Comparison of ENCODE assay signal across 1 cellular context in the genomic region with DNA sequence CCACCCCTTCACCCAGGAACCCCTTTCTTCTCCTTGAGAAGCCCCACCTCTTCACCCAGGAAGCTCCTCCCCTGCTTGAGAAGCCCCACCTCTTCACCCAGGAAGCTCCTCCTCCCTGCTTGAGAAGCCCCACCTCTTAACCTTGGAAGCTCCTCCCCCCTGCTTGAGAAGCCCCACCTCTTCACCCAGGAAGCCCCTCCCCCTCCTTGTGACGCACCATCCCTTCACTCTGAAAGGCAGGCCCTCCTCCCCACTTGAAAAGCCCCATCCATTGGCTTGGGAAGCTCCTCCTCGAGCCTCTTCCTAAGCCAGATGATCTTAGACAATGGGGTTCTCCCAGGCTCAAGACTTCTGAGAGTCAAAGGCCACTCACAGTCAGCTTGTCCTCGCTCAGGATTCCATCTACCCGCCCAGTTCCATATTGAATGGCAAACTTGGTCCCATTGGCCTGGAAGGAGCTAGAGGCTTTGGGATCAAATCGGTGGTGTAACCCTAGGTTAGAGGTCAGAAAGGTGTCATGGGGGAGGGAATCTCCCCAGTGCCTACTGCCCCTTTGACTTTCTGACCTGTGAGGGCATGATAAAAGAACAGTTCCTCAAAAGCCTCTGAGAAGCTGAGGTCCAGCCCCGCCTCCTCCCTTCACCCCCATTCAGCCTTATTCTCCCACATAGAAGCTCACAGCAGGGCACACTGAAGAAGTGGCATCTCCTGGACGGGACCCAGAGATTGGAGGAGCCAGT.
TF ChIP-seq lines count a peak whose summit lies in the region.

No MANE protein-coding gene starts in this region.

TF ChIP-seq in K562, 482 proteins besides CTCF, POLR2A, EP300 and RAD21 (continued from another document):
- TF ChIP-seq, protein P1, sequence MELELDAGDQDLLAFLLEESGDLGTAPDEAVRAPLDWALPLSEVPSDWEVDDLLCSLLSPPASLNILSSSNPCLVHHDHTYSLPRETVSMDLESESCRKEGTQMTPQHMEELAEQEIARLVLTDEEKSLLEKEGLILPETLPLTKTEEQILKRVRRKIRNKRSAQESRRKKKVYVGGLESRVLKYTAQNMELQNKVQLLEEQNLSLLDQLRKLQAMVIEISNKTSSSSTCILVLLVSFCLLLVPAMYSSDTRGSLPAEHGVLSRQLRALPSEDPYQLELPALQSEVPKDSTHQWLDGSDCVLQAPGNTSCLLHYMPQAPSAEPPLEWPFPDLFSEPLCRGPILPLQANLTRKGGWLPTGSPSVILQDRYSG (tag; conservative IDR thresholded peaks at IDR 0.05; ENCODE audit: low read depth): 0 out of 2 replicates have a peak, but pooled peaks have one; percentile 37
- no peak for TF ChIP-seq ZNF589 (CRISPR knock-in tag; IDR thresholded peaks at IDR 0.05; ENCODE audit: low read depth)
- TF ChIP-seq, protein P2, sequence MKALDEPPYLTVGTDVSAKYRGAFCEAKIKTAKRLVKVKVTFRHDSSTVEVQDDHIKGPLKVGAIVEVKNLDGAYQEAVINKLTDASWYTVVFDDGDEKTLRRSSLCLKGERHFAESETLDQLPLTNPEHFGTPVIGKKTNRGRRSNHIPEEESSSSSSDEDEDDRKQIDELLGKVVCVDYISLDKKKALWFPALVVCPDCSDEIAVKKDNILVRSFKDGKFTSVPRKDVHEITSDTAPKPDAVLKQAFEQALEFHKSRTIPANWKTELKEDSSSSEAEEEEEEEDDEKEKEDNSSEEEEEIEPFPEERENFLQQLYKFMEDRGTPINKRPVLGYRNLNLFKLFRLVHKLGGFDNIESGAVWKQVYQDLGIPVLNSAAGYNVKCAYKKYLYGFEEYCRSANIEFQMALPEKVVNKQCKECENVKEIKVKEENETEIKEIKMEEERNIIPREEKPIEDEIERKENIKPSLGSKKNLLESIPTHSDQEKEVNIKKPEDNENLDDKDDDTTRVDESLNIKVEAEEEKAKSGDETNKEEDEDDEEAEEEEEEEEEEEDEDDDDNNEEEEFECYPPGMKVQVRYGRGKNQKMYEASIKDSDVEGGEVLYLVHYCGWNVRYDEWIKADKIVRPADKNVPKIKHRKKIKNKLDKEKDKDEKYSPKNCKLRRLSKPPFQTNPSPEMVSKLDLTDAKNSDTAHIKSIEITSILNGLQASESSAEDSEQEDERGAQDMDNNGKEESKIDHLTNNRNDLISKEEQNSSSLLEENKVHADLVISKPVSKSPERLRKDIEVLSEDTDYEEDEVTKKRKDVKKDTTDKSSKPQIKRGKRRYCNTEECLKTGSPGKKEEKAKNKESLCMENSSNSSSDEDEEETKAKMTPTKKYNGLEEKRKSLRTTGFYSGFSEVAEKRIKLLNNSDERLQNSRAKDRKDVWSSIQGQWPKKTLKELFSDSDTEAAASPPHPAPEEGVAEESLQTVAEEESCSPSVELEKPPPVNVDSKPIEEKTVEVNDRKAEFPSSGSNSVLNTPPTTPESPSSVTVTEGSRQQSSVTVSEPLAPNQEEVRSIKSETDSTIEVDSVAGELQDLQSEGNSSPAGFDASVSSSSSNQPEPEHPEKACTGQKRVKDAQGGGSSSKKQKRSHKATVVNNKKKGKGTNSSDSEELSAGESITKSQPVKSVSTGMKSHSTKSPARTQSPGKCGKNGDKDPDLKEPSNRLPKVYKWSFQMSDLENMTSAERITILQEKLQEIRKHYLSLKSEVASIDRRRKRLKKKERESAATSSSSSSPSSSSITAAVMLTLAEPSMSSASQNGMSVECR (CRISPR knock-in tag; IDR thresholded peaks at IDR 0.05): no peak
- TF ChIP-seq ATF1 (CRISPR knock-in tag; IDR thresholded peaks at IDR 0.05): no peak
- TF ChIP-seq ATF1 (tag; IDR thresholded peaks at IDR 0.05): peak; percentile 68
- TF ChIP-seq, protein P3, sequence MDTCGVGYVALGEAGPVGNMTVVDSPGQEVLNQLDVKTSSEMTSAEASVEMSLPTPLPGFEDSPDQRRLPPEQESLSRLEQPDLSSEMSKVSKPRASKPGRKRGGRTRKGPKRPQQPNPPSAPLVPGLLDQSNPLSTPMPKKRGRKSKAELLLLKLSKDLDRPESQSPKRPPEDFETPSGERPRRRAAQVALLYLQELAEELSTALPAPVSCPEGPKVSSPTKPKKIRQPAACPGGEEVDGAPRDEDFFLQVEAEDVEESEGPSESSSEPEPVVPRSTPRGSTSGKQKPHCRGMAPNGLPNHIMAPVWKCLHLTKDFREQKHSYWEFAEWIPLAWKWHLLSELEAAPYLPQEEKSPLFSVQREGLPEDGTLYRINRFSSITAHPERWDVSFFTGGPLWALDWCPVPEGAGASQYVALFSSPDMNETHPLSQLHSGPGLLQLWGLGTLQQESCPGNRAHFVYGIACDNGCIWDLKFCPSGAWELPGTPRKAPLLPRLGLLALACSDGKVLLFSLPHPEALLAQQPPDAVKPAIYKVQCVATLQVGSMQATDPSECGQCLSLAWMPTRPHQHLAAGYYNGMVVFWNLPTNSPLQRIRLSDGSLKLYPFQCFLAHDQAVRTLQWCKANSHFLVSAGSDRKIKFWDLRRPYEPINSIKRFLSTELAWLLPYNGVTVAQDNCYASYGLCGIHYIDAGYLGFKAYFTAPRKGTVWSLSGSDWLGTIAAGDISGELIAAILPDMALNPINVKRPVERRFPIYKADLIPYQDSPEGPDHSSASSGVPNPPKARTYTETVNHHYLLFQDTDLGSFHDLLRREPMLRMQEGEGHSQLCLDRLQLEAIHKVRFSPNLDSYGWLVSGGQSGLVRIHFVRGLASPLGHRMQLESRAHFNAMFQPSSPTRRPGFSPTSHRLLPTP (IDR thresholded peaks at IDR 0.05; ENCODE audit: borderline replicate concordance, extremely low read depth, insufficient read length): no peak
- TF ChIP-seq NR2C1 (IDR thresholded peaks at IDR 0.05): peak; percentile 88
- peak; percentile 89 for TF ChIP-seq NR2C1 (tag; IDR thresholded peaks at IDR 0.05)
- TF ChIP-seq, protein P4, sequence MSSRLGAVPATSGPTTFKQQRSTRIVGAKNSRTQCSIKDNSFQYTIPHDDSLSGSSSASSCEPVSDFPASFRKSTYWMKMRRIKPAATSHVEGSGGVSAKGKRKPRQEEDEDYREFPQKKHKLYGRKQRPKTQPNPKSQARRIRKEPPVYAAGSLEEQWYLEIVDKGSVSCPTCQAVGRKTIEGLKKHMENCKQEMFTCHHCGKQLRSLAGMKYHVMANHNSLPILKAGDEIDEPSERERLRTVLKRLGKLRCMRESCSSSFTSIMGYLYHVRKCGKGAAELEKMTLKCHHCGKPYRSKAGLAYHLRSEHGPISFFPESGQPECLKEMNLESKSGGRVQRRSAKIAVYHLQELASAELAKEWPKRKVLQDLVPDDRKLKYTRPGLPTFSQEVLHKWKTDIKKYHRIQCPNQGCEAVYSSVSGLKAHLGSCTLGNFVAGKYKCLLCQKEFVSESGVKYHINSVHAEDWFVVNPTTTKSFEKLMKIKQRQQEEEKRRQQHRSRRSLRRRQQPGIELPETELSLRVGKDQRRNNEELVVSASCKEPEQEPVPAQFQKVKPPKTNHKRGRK (tag; IDR thresholded peaks at IDR 0.05): no peak
- no peak for TF ChIP-seq ARID2 (IDR thresholded peaks at IDR 0.05)
- no peak for TF ChIP-seq ZC3H4 (CRISPR knock-in tag; IDR thresholded peaks at IDR 0.05; ENCODE audit: borderline replicate concordance)
- TF ChIP-seq ESRRA (IDR thresholded peaks at IDR 0.05; ENCODE audit: borderline replicate concordance, low read depth): peak; percentile 87
- TF ChIP-seq CXXC5 (CRISPR knock-in tag; IDR thresholded peaks at IDR 0.05): no peak
- TF ChIP-seq, protein P5, sequence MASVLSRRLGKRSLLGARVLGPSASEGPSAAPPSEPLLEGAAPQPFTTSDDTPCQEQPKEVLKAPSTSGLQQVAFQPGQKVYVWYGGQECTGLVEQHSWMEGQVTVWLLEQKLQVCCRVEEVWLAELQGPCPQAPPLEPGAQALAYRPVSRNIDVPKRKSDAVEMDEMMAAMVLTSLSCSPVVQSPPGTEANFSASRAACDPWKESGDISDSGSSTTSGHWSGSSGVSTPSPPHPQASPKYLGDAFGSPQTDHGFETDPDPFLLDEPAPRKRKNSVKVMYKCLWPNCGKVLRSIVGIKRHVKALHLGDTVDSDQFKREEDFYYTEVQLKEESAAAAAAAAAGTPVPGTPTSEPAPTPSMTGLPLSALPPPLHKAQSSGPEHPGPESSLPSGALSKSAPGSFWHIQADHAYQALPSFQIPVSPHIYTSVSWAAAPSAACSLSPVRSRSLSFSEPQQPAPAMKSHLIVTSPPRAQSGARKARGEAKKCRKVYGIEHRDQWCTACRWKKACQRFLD (CRISPR knock-in tag; IDR thresholded peaks at IDR 0.05): no peak
- no peak for TF ChIP-seq ZNF143 (CRISPR knock-in tag; IDR thresholded peaks at IDR 0.05)
- TF ChIP-seq ARID1B (IDR thresholded peaks at IDR 0.05): peak; percentile 77
- no peak for TF ChIP-seq SRSF9 (IDR thresholded peaks at IDR 0.05; ENCODE audit: borderline replicate concordance, low read depth, low read length)
- TF ChIP-seq, protein P6, sequence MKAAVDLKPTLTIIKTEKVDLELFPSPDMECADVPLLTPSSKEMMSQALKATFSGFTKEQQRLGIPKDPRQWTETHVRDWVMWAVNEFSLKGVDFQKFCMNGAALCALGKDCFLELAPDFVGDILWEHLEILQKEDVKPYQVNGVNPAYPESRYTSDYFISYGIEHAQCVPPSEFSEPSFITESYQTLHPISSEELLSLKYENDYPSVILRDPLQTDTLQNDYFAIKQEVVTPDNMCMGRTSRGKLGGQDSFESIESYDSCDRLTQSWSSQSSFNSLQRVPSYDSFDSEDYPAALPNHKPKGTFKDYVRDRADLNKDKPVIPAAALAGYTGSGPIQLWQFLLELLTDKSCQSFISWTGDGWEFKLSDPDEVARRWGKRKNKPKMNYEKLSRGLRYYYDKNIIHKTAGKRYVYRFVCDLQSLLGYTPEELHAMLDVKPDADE (conservative IDR thresholded peaks at IDR 0.05; ENCODE audit: control insufficient read depth, low read depth, low read length): no peak
- TF ChIP-seq RNF2 (IDR thresholded peaks at IDR 0.05): no peak
- TF ChIP-seq ZNF507 (tag; conservative IDR thresholded peaks at IDR 0.05): no peak
- TF ChIP-seq ZNF274 (IDR thresholded peaks at IDR 0.05; ENCODE audit: borderline replicate concordance, low read depth, low read length): no peak
- TF ChIP-seq PTBP1 (IDR thresholded peaks at IDR 0.05; ENCODE audit: low read depth, low read length): no peak
- TF ChIP-seq FOXJ3 (CRISPR knock-in tag; IDR thresholded peaks at IDR 0.05): no peak
- peak; percentile 34; the same call in 1 of the 2 replicates for TF ChIP-seq ATF7 (IDR thresholded peaks at IDR 0.05)
- TF ChIP-seq, protein P7, sequence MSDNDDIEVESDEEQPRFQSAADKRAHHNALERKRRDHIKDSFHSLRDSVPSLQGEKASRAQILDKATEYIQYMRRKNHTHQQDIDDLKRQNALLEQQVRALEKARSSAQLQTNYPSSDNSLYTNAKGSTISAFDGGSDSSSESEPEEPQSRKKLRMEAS (CRISPR knock-in tag; IDR thresholded peaks at IDR 0.05): peak; percentile 37; the same call in 1 of the 2 replicates
- no peak for TF ChIP-seq ZKSCAN8 (CRISPR knock-in tag; IDR thresholded peaks at IDR 0.05)
- TF ChIP-seq ZNF24 (IDR thresholded peaks at IDR 0.05): no peak
TF ChIP-seq in K562: peak in this region for 57.
